Comparison of ENCODE assay signal across 8 cellular contexts in the genomic region with DNA sequence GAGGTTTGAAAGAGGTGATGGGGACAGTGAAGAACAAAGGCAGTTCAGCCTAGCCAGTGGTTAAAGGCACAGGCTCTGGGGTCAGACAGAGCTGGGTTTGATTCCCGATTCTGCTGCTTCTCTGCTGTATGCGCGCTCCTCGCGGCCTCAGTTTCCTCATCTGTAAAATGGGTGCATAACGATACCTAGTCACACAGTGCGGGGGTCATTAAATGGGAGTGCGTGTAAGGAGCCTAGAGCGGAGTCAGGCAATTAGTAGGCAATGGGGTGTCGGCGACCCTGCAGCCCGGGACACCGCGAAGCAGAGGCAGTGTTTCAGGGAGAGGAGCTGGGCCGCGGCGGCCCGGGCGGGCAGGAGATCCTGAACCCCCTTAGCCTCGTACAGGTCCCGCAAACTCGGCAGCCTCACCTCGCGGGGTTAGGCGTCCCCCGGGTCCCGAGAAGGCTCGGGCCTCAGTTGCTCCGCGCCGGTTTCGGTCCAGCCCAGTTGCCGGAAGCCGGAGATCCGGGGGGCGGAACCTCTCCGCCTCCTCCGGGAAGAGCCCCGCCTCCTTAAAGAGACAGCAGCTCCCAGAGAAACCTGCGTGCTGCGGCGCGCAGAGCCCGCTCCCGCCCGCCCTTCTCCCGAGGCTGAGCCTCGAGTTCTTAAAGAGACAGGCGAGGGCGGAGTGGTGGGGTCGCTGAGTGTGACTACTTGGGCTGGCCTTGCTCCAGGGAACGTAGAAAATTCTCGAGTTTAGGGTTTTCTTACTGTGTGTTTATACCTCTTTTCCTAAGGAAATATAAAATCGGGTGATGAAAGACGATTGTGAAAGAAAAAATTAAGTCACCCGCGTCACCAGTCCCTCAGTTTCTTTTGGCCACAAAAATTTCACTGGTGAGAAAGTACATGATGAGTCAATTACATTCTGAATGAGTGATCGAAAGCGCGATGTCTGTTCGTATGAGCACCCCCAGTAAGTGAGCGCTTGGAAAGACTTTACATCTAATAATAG. TPM values are rescaled to one million over a fixed set of nuclear protein-coding genes. Genes with fewer than 3 reads are reported as not detected.
DNase-seq lines count a peak whose midpoint lies in the region; ATAC-seq and TF ChIP-seq lines count a peak whose summit lies in the region.

TSS of gene YIPF1 (minus strand) at position 494 of the 995 bp plus-strand sequence. CDS start 860 bp downstream, outside the sequence.

- ATAC-seq in HG02852 (IDR thresholded peaks at IDR 0.05; ENCODE audit: unreplicated experiment) (peak; percentile 89), left ventricle myocardium superior (peak; percentile 100)

- intact Hi-C loops in left ventricle myocardium superior (cut with micrococcal nuclease) = no loop called here
- intact Hi-C loops in prostate gland (cut with DNase I) = loop anchor here (2.0 kb wide), 1 partner anchor 57 kb away; the partner anchor contains the start of gene LRRC42

- no peak for TF ChIP-seq CTCF in prostate gland (IDR thresholded peaks at IDR 0.05)

- 2% methylated on average over 49 of the region's 62 CpGs for WGBS in prostate gland

- no peaks in the 10 kb centered on the region for H3K36me3 ChIP-seq in prostate gland

- peak; percentile 82 for TF ChIP-seq POLR2A in GM15510 (IDR thresholded peaks at IDR 0.05; ENCODE audit: borderline replicate concordance, extremely low read depth, insufficient read length)
- TF ChIP-seq POLR2A in prostate gland (IDR thresholded peaks at IDR 0.05) = peak; percentile 23

- H3K4me3 ChIP-seq in prostate gland = peak within 1 kb of the TSS; percentile 70 to 88

- peak; percentile 90 for DNase-seq in NCI-H146 (lab: John Stamatoyannopoulos, UW)
- peak; percentile 66 to 92 (median 76) for DNase-seq in T-helper 2 cell
- peak; percentile 94 for DNase-seq in left ventricle myocardium superior
- DNase-seq in prostate gland (ENCODE audit: low spot score) = peak; percentile 93
- DNase-seq in ureter (ENCODE audit: low spot score) = peak; percentile 93

- H3K4me1 ChIP-seq in prostate gland (replicated peaks) = no peaks in the 10 kb centered on the region

- H3K27me3 ChIP-seq in prostate gland (replicated peaks; ENCODE audit: insufficient read depth) = no peaks in the 10 kb centered on the region

- no peaks in the 10 kb centered on the region for H3K9me3 ChIP-seq in prostate gland

- H3K27ac ChIP-seq in angular gyrus (ENCODE audit: low read depth, low read length) (peak within 1 kb of the TSS; percentile 37), prostate gland (peak within 1 kb of the TSS; percentile 84 to 85)

RNA-seq across cellular contexts. Expression of gene YIPF1, which starts in this region (rescaled TPM):
- 12.5 TPM for total RNA-seq in left ventricle myocardium superior
- 100 to 1,000 TPM in 1 of 2 donors, 10 to 100 TPM in 1; 40.0 to 105 TPM for total RNA-seq in prostate gland
- total RNA-seq in ureter = 30.1 TPM

Comparison
In these comparisons a context has a peak if more than half of its experiments do, and no peak if none do; other contexts are left out.
1. Peak in every context shown above with its lines: DNase-seq, ATAC-seq, H3K4me3 ChIP-seq and H3K27ac ChIP-seq.